1 cellular context compared by ENCODE assay signal in the genomic region with DNA sequence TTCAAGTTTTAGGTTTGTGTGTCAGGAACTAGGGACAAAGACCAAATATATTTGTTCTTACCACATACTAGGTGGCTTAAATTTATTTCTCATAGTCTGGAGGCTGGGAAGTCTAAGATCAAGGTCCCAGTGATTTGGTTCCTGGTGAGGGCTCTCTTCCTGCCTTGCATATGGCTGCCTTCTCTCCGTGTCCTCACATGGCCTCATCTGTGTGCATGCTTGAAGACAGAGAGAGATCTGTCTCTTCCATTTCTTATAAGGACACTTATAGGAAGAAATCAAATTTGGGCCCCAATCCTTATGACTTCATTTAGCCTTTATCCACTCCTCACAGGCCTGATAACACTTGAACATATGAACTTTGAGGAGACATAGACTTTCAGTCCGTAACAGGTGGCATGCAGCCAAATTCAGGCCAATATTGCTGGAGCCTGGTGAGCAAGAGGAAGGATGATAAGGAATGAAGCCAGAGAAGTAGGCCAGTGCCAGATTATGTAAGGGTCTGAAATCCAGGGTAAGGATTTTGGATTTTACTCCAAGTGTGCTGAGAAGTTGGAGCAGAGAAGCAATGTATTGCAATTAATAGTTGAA.
TF ChIP-seq lines count a peak whose summit lies in the region.

No MANE protein-coding gene starts in this region.

TF ChIP-seq in K562, 482 proteins besides CTCF, POLR2A, EP300 and RAD21 (continues in another document):
- TF ChIP-seq DPF2 (IDR thresholded peaks at IDR 0.05) (peak; percentile 62; the same call in 1 of the 2 replicates), TAF15 (IDR thresholded peaks at IDR 0.05; ENCODE audit: low read depth, low read length) (no peak), NFATC3 (IDR thresholded peaks at IDR 0.05) (no peak), DMBX1 (CRISPR knock-in tag; IDR thresholded peaks at IDR 0.05; ENCODE audit: borderline replicate concordance) (0 out of 2 replicates have a peak, but pooled peaks have one; percentile 26), TEAD2 (tag; IDR thresholded peaks at IDR 0.05) (no peak), KLF1 (tag; IDR thresholded peaks at IDR 0.05) (no peak), SMARCA4 (IDR thresholded peaks at IDR 0.05) (peak; percentile 70; the same call in 1 of the 2 replicates), ZNF174 (CRISPR knock-in tag; IDR thresholded peaks at IDR 0.05) (no peak), ZNF436 (CRISPR knock-in tag; IDR thresholded peaks at IDR 0.05) (no peak), NR2C1 (IDR thresholded peaks at IDR 0.05) (no peak), NR2C1 (tag; IDR thresholded peaks at IDR 0.05) (peak; percentile 69), CBFA2T2 (conservative IDR thresholded peaks at IDR 0.05) (peak; percentile 61), PML (IDR thresholded peaks at IDR 0.05; ENCODE audit: low read length) (peak; percentile 52; the same call in 1 of the 2 replicates), CXXC5 (CRISPR knock-in tag; IDR thresholded peaks at IDR 0.05) (peak; percentile 38; the same call in 1 of the 2 replicates), RFX5 (IDR thresholded peaks at IDR 0.05; ENCODE audit: low read depth, low read length) (no peak), ZNF274 (IDR thresholded peaks at IDR 0.05; ENCODE audit: borderline replicate concordance, low read depth, low read length) (no peak), HNRNPH1 (optimal IDR thresholded peaks at IDR 0.05; ENCODE audit: low read depth, low read length) (no peak), CTBP1 (IDR thresholded peaks at IDR 0.05; ENCODE audit: borderline replicate concordance) (peak; percentile 25; the same call in 1 of the 2 replicates), ATF7 (IDR thresholded peaks at IDR 0.05) (peak; percentile 76), TCF3 (CRISPR knock-in tag; IDR thresholded peaks at IDR 0.05) (peak; percentile 73), KLF6 (CRISPR knock-in tag; IDR thresholded peaks at IDR 0.05; ENCODE audit: borderline replicate concordance) (no peak), NR2C2 (CRISPR knock-in tag; IDR thresholded peaks at IDR 0.05) (no peak), NR2C2 (tag; IDR thresholded peaks at IDR 0.05) (peak; percentile 66), SRSF1 (IDR thresholded peaks at IDR 0.05; ENCODE audit: low read depth, low read length) (no peak), EP400 (IDR thresholded peaks at IDR 0.05) (0 out of 2 replicates have a peak, but pooled peaks have one; percentile 13), ZNF584 (CRISPR knock-in tag; IDR thresholded peaks at IDR 0.05; ENCODE audit: low read depth) (0 out of 2 replicates have a peak, but pooled peaks have one; percentile 42), U2AF1 (optimal IDR thresholded peaks at IDR 0.05; ENCODE audit: low read depth, low read length) (no peak), SMAD1 (IDR thresholded peaks at IDR 0.05; ENCODE audit: low read depth, low read length, partially characterized antibody) (peak; percentile 83), CEBPG (CRISPR knock-in tag; IDR thresholded peaks at IDR 0.05) (no peak), CEBPG (tag; conservative IDR thresholded peaks at IDR 0.05 in 1 of 2, IDR thresholded peaks at IDR 0.05 in 1 of 2) (peak in 1 of 2 experiments; percentile 58; a peak in 1 of 4 replicates), FOXJ2 (tag; IDR thresholded peaks at IDR 0.05) (peak; percentile 54; the same call in 1 of the 2 replicates), CBFA2T3 (IDR thresholded peaks at IDR 0.05) (peak; percentile 85), BRD4 (IDR thresholded peaks at IDR 0.05) (no peak), ARID1B (IDR thresholded peaks at IDR 0.05) (peak; percentile 83), ZNF589 (CRISPR knock-in tag; IDR thresholded peaks at IDR 0.05; ENCODE audit: low read depth) (peak; percentile 83; the same call in 1 of the 2 replicates), KDM5B (IDR thresholded peaks at IDR 0.05; ENCODE audit: insufficient replicate concordance, low read depth, low read length) (no peak)
- TF ChIP-seq, protein P1, sequence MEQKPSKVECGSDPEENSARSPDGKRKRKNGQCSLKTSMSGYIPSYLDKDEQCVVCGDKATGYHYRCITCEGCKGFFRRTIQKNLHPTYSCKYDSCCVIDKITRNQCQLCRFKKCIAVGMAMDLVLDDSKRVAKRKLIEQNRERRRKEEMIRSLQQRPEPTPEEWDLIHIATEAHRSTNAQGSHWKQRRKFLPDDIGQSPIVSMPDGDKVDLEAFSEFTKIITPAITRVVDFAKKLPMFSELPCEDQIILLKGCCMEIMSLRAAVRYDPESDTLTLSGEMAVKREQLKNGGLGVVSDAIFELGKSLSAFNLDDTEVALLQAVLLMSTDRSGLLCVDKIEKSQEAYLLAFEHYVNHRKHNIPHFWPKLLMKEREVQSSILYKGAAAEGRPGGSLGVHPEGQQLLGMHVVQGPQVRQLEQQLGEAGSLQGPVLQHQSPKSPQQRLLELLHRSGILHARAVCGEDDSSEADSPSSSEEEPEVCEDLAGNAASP (IDR thresholded peaks at IDR 0.05), result 0 out of 2 replicates have a peak, but pooled peaks have one; percentile 43
- TF ChIP-seq, protein P2, sequence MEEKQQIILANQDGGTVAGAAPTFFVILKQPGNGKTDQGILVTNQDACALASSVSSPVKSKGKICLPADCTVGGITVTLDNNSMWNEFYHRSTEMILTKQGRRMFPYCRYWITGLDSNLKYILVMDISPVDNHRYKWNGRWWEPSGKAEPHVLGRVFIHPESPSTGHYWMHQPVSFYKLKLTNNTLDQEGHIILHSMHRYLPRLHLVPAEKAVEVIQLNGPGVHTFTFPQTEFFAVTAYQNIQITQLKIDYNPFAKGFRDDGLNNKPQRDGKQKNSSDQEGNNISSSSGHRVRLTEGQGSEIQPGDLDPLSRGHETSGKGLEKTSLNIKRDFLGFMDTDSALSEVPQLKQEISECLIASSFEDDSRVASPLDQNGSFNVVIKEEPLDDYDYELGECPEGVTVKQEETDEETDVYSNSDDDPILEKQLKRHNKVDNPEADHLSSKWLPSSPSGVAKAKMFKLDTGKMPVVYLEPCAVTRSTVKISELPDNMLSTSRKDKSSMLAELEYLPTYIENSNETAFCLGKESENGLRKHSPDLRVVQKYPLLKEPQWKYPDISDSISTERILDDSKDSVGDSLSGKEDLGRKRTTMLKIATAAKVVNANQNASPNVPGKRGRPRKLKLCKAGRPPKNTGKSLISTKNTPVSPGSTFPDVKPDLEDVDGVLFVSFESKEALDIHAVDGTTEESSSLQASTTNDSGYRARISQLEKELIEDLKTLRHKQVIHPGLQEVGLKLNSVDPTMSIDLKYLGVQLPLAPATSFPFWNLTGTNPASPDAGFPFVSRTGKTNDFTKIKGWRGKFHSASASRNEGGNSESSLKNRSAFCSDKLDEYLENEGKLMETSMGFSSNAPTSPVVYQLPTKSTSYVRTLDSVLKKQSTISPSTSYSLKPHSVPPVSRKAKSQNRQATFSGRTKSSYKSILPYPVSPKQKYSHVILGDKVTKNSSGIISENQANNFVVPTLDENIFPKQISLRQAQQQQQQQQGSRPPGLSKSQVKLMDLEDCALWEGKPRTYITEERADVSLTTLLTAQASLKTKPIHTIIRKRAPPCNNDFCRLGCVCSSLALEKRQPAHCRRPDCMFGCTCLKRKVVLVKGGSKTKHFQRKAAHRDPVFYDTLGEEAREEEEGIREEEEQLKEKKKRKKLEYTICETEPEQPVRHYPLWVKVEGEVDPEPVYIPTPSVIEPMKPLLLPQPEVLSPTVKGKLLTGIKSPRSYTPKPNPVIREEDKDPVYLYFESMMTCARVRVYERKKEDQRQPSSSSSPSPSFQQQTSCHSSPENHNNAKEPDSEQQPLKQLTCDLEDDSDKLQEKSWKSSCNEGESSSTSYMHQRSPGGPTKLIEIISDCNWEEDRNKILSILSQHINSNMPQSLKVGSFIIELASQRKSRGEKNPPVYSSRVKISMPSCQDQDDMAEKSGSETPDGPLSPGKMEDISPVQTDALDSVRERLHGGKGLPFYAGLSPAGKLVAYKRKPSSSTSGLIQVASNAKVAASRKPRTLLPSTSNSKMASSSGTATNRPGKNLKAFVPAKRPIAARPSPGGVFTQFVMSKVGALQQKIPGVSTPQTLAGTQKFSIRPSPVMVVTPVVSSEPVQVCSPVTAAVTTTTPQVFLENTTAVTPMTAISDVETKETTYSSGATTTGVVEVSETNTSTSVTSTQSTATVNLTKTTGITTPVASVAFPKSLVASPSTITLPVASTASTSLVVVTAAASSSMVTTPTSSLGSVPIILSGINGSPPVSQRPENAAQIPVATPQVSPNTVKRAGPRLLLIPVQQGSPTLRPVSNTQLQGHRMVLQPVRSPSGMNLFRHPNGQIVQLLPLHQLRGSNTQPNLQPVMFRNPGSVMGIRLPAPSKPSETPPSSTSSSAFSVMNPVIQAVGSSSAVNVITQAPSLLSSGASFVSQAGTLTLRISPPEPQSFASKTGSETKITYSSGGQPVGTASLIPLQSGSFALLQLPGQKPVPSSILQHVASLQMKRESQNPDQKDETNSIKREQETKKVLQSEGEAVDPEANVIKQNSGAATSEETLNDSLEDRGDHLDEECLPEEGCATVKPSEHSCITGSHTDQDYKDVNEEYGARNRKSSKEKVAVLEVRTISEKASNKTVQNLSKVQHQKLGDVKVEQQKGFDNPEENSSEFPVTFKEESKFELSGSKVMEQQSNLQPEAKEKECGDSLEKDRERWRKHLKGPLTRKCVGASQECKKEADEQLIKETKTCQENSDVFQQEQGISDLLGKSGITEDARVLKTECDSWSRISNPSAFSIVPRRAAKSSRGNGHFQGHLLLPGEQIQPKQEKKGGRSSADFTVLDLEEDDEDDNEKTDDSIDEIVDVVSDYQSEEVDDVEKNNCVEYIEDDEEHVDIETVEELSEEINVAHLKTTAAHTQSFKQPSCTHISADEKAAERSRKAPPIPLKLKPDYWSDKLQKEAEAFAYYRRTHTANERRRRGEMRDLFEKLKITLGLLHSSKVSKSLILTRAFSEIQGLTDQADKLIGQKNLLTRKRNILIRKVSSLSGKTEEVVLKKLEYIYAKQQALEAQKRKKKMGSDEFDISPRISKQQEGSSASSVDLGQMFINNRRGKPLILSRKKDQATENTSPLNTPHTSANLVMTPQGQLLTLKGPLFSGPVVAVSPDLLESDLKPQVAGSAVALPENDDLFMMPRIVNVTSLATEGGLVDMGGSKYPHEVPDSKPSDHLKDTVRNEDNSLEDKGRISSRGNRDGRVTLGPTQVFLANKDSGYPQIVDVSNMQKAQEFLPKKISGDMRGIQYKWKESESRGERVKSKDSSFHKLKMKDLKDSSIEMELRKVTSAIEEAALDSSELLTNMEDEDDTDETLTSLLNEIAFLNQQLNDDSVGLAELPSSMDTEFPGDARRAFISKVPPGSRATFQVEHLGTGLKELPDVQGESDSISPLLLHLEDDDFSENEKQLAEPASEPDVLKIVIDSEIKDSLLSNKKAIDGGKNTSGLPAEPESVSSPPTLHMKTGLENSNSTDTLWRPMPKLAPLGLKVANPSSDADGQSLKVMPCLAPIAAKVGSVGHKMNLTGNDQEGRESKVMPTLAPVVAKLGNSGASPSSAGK (IDR thresholded peaks at IDR 0.05), result peak; percentile 26; the same call in 1 of the 2 replicates
- TF ChIP-seq, protein P3, sequence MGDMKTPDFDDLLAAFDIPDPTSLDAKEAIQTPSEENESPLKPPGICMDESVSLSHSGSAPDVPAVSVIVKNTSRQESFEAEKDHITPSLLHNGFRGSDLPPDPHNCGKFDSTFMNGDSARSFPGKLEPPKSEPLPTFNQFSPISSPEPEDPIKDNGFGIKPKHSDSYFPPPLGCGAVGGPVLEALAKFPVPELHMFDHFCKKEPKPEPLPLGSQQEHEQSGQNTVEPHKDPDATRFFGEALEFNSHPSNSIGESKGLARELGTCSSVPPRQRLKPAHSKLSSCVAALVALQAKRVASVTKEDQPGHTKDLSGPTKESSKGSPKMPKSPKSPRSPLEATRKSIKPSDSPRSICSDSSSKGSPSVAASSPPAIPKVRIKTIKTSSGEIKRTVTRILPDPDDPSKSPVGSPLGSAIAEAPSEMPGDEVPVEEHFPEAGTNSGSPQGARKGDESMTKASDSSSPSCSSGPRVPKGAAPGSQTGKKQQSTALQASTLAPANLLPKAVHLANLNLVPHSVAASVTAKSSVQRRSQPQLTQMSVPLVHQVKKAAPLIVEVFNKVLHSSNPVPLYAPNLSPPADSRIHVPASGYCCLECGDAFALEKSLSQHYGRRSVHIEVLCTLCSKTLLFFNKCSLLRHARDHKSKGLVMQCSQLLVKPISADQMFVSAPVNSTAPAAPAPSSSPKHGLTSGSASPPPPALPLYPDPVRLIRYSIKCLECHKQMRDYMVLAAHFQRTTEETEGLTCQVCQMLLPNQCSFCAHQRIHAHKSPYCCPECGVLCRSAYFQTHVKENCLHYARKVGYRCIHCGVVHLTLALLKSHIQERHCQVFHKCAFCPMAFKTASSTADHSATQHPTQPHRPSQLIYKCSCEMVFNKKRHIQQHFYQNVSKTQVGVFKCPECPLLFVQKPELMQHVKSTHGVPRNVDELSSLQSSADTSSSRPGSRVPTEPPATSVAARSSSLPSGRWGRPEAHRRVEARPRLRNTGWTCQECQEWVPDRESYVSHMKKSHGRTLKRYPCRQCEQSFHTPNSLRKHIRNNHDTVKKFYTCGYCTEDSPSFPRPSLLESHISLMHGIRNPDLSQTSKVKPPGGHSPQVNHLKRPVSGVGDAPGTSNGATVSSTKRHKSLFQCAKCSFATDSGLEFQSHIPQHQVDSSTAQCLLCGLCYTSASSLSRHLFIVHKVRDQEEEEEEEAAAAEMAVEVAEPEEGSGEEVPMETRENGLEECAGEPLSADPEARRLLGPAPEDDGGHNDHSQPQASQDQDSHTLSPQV (IDR thresholded peaks at IDR 0.05), result 0 out of 2 replicates have a peak, but pooled peaks have one; percentile 33
- TF ChIP-seq, protein P4, sequence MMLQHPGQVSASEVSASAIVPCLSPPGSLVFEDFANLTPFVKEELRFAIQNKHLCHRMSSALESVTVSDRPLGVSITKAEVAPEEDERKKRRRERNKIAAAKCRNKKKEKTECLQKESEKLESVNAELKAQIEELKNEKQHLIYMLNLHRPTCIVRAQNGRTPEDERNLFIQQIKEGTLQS (IDR thresholded peaks at IDR 0.05), result peak; percentile 60; the same call in 1 of the 2 replicates
- TF ChIP-seq, protein P4 (CRISPR knock-in tag; conservative IDR thresholded peaks at IDR 0.05), result no peak
- TF ChIP-seq, protein P5, sequence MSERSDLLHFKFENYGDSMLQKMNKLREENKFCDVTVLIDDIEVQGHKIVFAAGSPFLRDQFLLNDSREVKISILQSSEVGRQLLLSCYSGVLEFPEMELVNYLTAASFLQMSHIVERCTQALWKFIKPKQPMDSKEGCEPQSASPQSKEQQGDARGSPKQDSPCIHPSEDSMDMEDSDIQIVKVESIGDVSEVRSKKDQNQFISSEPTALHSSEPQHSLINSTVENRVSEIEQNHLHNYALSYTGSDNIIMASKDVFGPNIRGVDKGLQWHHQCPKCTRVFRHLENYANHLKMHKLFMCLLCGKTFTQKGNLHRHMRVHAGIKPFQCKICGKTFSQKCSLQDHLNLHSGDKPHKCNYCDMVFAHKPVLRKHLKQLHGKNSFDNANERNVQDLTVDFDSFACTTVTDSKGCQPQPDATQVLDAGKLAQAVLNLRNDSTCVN (CRISPR knock-in tag; IDR thresholded peaks at IDR 0.05), result no peak
- TF ChIP-seq, protein P6, sequence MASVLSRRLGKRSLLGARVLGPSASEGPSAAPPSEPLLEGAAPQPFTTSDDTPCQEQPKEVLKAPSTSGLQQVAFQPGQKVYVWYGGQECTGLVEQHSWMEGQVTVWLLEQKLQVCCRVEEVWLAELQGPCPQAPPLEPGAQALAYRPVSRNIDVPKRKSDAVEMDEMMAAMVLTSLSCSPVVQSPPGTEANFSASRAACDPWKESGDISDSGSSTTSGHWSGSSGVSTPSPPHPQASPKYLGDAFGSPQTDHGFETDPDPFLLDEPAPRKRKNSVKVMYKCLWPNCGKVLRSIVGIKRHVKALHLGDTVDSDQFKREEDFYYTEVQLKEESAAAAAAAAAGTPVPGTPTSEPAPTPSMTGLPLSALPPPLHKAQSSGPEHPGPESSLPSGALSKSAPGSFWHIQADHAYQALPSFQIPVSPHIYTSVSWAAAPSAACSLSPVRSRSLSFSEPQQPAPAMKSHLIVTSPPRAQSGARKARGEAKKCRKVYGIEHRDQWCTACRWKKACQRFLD (CRISPR knock-in tag; IDR thresholded peaks at IDR 0.05), result 0 out of 2 replicates have a peak, but pooled peaks have one; percentile 52
